19 cellular contexts compared by ENCODE assay signal in the genomic region with DNA sequence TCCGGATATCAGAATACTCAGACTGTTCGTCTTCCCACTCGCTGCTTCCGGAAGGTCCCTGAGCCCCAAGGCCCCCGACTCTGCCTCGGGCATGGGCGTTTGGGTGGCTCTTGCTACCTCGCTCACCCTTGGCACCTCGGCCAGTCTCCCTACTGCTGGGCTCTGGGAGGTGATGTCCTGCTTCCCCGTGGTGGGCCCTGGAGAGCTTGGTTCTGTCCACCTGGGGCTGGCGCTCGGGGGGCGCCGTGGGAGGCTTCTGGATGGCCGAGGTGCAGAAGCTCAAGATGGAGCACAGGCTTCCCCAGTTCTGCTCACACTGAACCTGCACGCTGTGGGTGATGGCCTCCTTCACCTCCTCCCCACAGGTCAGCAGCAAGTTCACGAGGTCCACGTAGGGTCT. TPM values are rescaled to one million over a fixed set of nuclear protein-coding genes. Genes with fewer than 3 reads are reported as not detected.
DNase-seq lines count a peak whose midpoint lies in the region; ATAC-seq, FAIRE-seq and TF ChIP-seq lines count a peak whose summit lies in the region.
"Had no signal": no experiment of that assay in that cellular context is flagged by ENCODE, and none has a peak within 500 bp of the region (broad histone marks: within the 10 kb centered on the region; RNA-seq: fewer than 3 reads in every experiment).

No MANE protein-coding gene starts in this region.

- H4K8ac ChIP-seq in trophoblast cell (ENCODE audit: low read depth, low read length): no peak overlapping the region

- H3K27ac ChIP-seq in C4-2B: peak overlapping the region; percentile 66; the same call in 1 of the 2 replicates
- peak overlapping the region; percentile 79 for H3K27ac ChIP-seq in SJSA1
- H3K27ac ChIP-seq in kidney (ENCODE audit: low read depth in 2 of 2, low read length in 2 of 2): no peak overlapping the region
- no peak overlapping the region for H3K27ac ChIP-seq in trophoblast cell (ENCODE audit: low read depth, low read length)
- H3K27ac ChIP-seq: KMS-11 had no signal

- DNase-seq in SJSA1 (ENCODE audit: low read depth in 1 of 2, low spot score in 2 of 2): no peak
- peak; percentile 69 for DNase-seq in kidney
- no peak for DNase-seq in trophoblast cell
- DNase-seq in LoVo (ENCODE audit: low spot score): no peak
- DNase-seq: AML-193; CD4-positive, alpha-beta T cell; MG63; NCI-H1105; NCI-H187; NCI-H446; NCI-H69; NK-92 treated with Interleukin-12 subunit alpha and Interleukin-12 subunit beta, amount 100 ng/mL, for 24 hours; SHP77 treated with DMSO at 0.1 percent for 48 hours had no signal

- peak overlapping the region; percentile 27 for H4K91ac ChIP-seq in trophoblast cell (ENCODE audit: low read depth, low read length)

- H2BK120ac ChIP-seq in trophoblast cell (ENCODE audit: insufficient read depth, low read length, poor library complexity): peak overlapping the region; percentile 23

- WGBS in trophoblast cell (ENCODE audit: extremely low coverage, insufficient coverage, insufficient read length): no CpG with 5 or more reads among the region's 18 CpGs

- intact Hi-C loops in kidney (cut with DNase I): no loop called here

- H2BK5ac ChIP-seq in trophoblast cell (ENCODE audit: low read depth, low read length, poor library complexity): no peak overlapping the region

- peak overlapping the region; percentile 45 for H2AK5ac ChIP-seq in trophoblast cell (ENCODE audit: low read length)

- no peak for FAIRE-seq in kidney (lab: Jason Lieb, UNC)

- H3K4me1 ChIP-seq in SJSA1 (replicated peaks) (peaks cover 51% of the 10 kb centered on the region), kidney (ENCODE audit: control insufficient read depth in 1 of 2, insufficient read depth in 1 of 2, low read depth in 1 of 2, low read length in 2 of 2) (peaks cover 9 to 25% of the 10 kb centered on the region in 2 donors), trophoblast cell (ENCODE audit: control insufficient read depth in 1 of 2, insufficient read depth in 2 of 2, low read length in 2 of 2) (peaks cover 27 to 42% of the 10 kb centered on the region in 2 experiments)
- H3K4me1 ChIP-seq: HAP-1 had no signal

- H3K27me3 ChIP-seq in SJSA1 (replicated peaks): no peaks in the 10 kb centered on the region
- H3K27me3 ChIP-seq in trophoblast cell (ENCODE audit: insufficient read depth, low read length): no peaks in the 10 kb centered on the region
- H3K27me3 ChIP-seq: MG63 had no signal

- H2AFZ ChIP-seq in trophoblast cell (ENCODE audit: insufficient read depth, low read length, poor library complexity): no peak overlapping the region

- peak overlapping the region; percentile 38 for H3K18ac ChIP-seq in trophoblast cell (ENCODE audit: low read length)

- ATAC-seq in GM21717 (IDR thresholded peaks at IDR 0.05; ENCODE audit: unreplicated experiment): no peak
- no peak for ATAC-seq in GM18873 (IDR thresholded peaks at IDR 0.05; ENCODE audit: low FRiP score, unreplicated experiment)

- H3K79me1 ChIP-seq in trophoblast cell (ENCODE audit: low read length): peaks cover 9% of the 10 kb centered on the region

- H3K36me3 ChIP-seq in SJSA1 (peaks cover 45% of the 10 kb centered on the region), kidney (ENCODE audit: control insufficient read depth in 1 of 2, insufficient read depth in 2 of 2, low read length in 2 of 2) (no peaks in the 10 kb centered on the region), trophoblast cell (ENCODE audit: control insufficient read depth in 1 of 2, insufficient read depth in 2 of 2, low read length in 2 of 2) (peaks cover 2 to 10% of the 10 kb centered on the region in 2 experiments)

- no peak overlapping the region for H3K4me2 ChIP-seq in trophoblast cell (ENCODE audit: low read length)
- H3K4me2 ChIP-seq: KMS-11 had no signal

- no peaks in the 10 kb centered on the region for H3K79me2 ChIP-seq in trophoblast cell (ENCODE audit: control insufficient read depth, insufficient read depth, low read length, poor library complexity)

- no peak overlapping the region for H4K12ac ChIP-seq in trophoblast cell (ENCODE audit: low read depth, low read length)

- H3K23ac ChIP-seq in trophoblast cell (ENCODE audit: low read length): no peak overlapping the region

- H3K14ac ChIP-seq in trophoblast cell (ENCODE audit: low read length): no peak overlapping the region

- no peak overlapping the region for H3K4ac ChIP-seq in trophoblast cell (ENCODE audit: low read depth, low read length)

- H3K4me3 ChIP-seq in SJSA1 (no peak overlapping the region), kidney (ENCODE audit: low read length in 2 of 2) (no peak overlapping the region), trophoblast cell (ENCODE audit: low read depth, low read length) (no peak overlapping the region)
- H3K4me3 ChIP-seq: HAP-1, MG63 had no signal

- H3K9me3 ChIP-seq in SJSA1 (replicated peaks) (no peaks in the 10 kb centered on the region), kidney (ENCODE audit: control insufficient read depth in 1 of 2, low read length in 2 of 2) (no peaks in the 10 kb centered on the region), trophoblast cell (ENCODE audit: insufficient read depth, low read depth, low read length) (no peaks in the 10 kb centered on the region)
- H3K9me3 ChIP-seq: HAP-1, MG63 had no signal

- H2BK12ac ChIP-seq in trophoblast cell (ENCODE audit: low read length): peak overlapping the region; percentile 17

- TF ChIP-seq CTCF in C4-2B (conservative IDR thresholded peaks at IDR 0.05): no peak
- TF ChIP-seq CTCF in kidney (IDR thresholded peaks at IDR 0.05; ENCODE audit: borderline replicate concordance, extremely low read depth, insufficient read depth): no peak

- H3K9ac ChIP-seq in kidney (ENCODE audit: low read length in 2 of 2): no peak overlapping the region
- no peak overlapping the region for H3K9ac ChIP-seq in trophoblast cell (ENCODE audit: low read length)
- H3K9ac ChIP-seq: KMS-11 had no signal

RNA-seq across cellular contexts. Expression of a gene that starts 10.4 kb away (rescaled TPM):
- 12.6 and 43.4 TPM in 2 replicates for total RNA-seq in SJSA1 (2014; rRNA removed; shearing (Covaris generic))
- total RNA-seq in kidney: 2.7 TPM
- 2.1 TPM for polyA plus RNA-seq in kidney (ENCODE audit: insufficient read depth, low read depth, low replicate concordance)
- 30.0 and 31.8 TPM in 2 replicates for polyA plus RNA-seq in trophoblast cell (2013)
- total RNA-seq: CD4-positive, alpha-beta T cell; OCI-LY7 had no signal

Comparison
In these comparisons a context has a peak if more than half of its experiments do, and no peak if none do; other contexts are left out.
1. H3K27ac ChIP-seq: peak in C4-2B (single experiment) and SJSA1 (single experiment); none in kidney (0 of 2) and trophoblast cell (single experiment).